In genomic region chr10:112985701-112986510, GRCh38 we compare ENCODE assay signal across 8 cellular contexts. TPM values are rescaled to one million over a fixed set of nuclear protein-coding genes. Genes with fewer than 3 reads are reported as not detected.
DNase-seq lines count a peak whose midpoint lies in the region; ATAC-seq and TF ChIP-seq lines count a peak whose summit lies in the region.

No MANE protein-coding gene starts in this region.

- H4K20me1 ChIP-seq in IMR-90 (ENCODE audit: insufficient read depth, low read length) (peaks cover 45% of the 10 kb centered on the region), neural progenitor cell (ENCODE audit: low read depth) (peaks cover 100% of the 10 kb centered on the region)

- peaks cover 49% of the 10 kb centered on the region for H3K4me1 Mint-ChIP-seq in neural progenitor cell

- no peak overlapping the region; the same call in 1 of the 2 replicates for H3K27ac ChIP-seq in IMR-90 (ENCODE audit: insufficient read depth, low read length)
- H3K27ac ChIP-seq in brain microvascular endothelial cell: no peak overlapping the region
- no peak overlapping the region for H3K27ac ChIP-seq in neural progenitor cell
- no peak overlapping the region for H3K27ac ChIP-seq in colonic mucosa

- H3K4me3 Mint-ChIP-seq in neural progenitor cell: no peak overlapping the region

- no peak overlapping the region for H2BK5ac ChIP-seq in IMR-90 (ENCODE audit: low read depth, low read length, poor library complexity, severe bottlenecking)

- WGBS in IMR-90 (ENCODE audit: extremely low coverage in 2 of 2, insufficient read length in 1 of 2), 2 experiments: no CpG with 5 or more reads among the region's 6 CpGs

- no peak overlapping the region for H4K91ac ChIP-seq in IMR-90 (ENCODE audit: insufficient read depth, low read depth, low read length)

- CTCF ChIA-PET in IMR-90 (lab: Yijun Ruan, JAX): interaction anchor here (0.5 to 0.6 kb wide), 2 partner anchors 58 to 140 kb away, joined by 3 read pairs; no protein-coding TSS in a partner anchor

- 0 out of 2 replicates have a peak overlapping the region, but pooled peaks have one; percentile 20 for H3K23ac ChIP-seq in IMR-90 (ENCODE audit: low read depth, low read length)

- no peak overlapping the region for H2BK20ac ChIP-seq in IMR-90 (ENCODE audit: low read depth, low read length)

- H2AFZ ChIP-seq in IMR-90 (replicated peaks; ENCODE audit: low read length, poor library complexity) (no peak overlapping the region), neural progenitor cell (replicated peaks) (no peak overlapping the region)

- H2AK5ac ChIP-seq in IMR-90 (ENCODE audit: low read depth, low read length): no peak overlapping the region

- no peak for TF ChIP-seq CTCF in IMR-90 (conservative IDR thresholded peaks at IDR 0.05; ENCODE audit: low read depth, low read length)
- TF ChIP-seq CTCF in brain microvascular endothelial cell (IDR thresholded peaks at IDR 0.05; ENCODE audit: low read depth, low read length, missing control alignments): no peak
- no peak for TF ChIP-seq CTCF in neural progenitor cell (IDR thresholded peaks at IDR 0.05)
- TF ChIP-seq CTCF in colonic mucosa (IDR thresholded peaks at IDR 0.05): no peak

- no peak overlapping the region for H3K56ac ChIP-seq in IMR-90 (ENCODE audit: extremely low read depth, insufficient read depth, low read length)

- H3K14ac ChIP-seq in IMR-90 (replicated peaks; ENCODE audit: low read depth, low read length): peak overlapping the region; percentile 65

- intact Hi-C loops in IMR-90 (cut with micrococcal nuclease): no loop called here
- intact Hi-C loops in colonic mucosa (cut with DNase I): no loop called here

- no peak overlapping the region for H4K8ac ChIP-seq in IMR-90 (ENCODE audit: low read depth in 2 of 2, low read length in 2 of 2)

- dilution Hi-C loops in IMR-90 (cut with HindIII; ENCODE audit: low sequenced_read_pairs, unreplicated experiment): no loop called here

- peaks cover 3% of the 10 kb centered on the region for H3K36me3 ChIP-seq in IMR-90 (ENCODE audit: control insufficient read depth, insufficient read depth, low read length)
- H3K36me3 ChIP-seq in brain microvascular endothelial cell (replicated peaks): no peaks in the 10 kb centered on the region
- no peaks in the 10 kb centered on the region for H3K36me3 ChIP-seq in neural progenitor cell
- H3K36me3 ChIP-seq in colonic mucosa: no peaks in the 10 kb centered on the region

- H3K9me3 ChIP-seq in IMR-90 (ENCODE audit: control insufficient read depth, insufficient read depth, low read length) (no peaks in the 10 kb centered on the region), neural progenitor cell (ENCODE audit: low read depth) (no peaks in the 10 kb centered on the region), colonic mucosa (no peaks in the 10 kb centered on the region)

- ATAC-seq in IMR-90 (ENCODE audit: low read depth) (peak; percentile 53), GM21576 (IDR thresholded peaks at IDR 0.05; ENCODE audit: unreplicated experiment) (no peak), HG03025 (IDR thresholded peaks at IDR 0.05; ENCODE audit: low FRiP score, unreplicated experiment) (no peak)

- DNase-seq in EL: peak; percentile 48
- DNase-seq in IMR-90: peak; percentile 63
- DNase-seq in brain microvascular endothelial cell: peak; percentile 29
- DNase-seq in neural progenitor cell (ENCODE audit: low spot score): no peak
- no peak for DNase-seq in colonic mucosa
- no peak for DNase-seq in HuH-7.5 (ENCODE audit: low spot score)

- H2BK120ac ChIP-seq in IMR-90 (ENCODE audit: low read depth, low read length): no peak overlapping the region

- in situ Hi-C loops in IMR-90 (cut with MboI; ENCODE audit: low sequenced_read_pairs) (no loop called here), brain microvascular endothelial cell (cut with HindIII; ENCODE audit: low pct_ligation_motif_present, low sequenced_read_pairs) (no loop called here)

- H3K9ac ChIP-seq in IMR-90 (ENCODE audit: low read depth, low read length) (no peak overlapping the region), neural progenitor cell (no peak overlapping the region), colonic mucosa (ENCODE audit: low read depth in 2 of 2, low read length in 2 of 2) (no peak overlapping the region)

- H3K9me1 ChIP-seq in IMR-90 (ENCODE audit: insufficient read depth, low read length): peaks cover 13% of the 10 kb centered on the region

- peaks cover 43 to 85% of the 10 kb centered on the region in 2 experiments for H3K79me1 ChIP-seq in IMR-90 (ENCODE audit: low read depth in 1 of 2, low read length in 2 of 2)

- H3K79me2 ChIP-seq in neural progenitor cell (ENCODE audit: low read depth): peaks cover 100% of the 10 kb centered on the region

- H3K4me2 ChIP-seq in IMR-90 (ENCODE audit: low read depth, low read length) (peak overlapping the region; percentile 57), neural progenitor cell (peak overlapping the region; percentile 29)

- TF ChIP-seq POLR2A in IMR-90 (IDR thresholded peaks at IDR 0.05; ENCODE audit: low read depth, low read length): no peak

- H3K9me3 Mint-ChIP-seq in neural progenitor cell: no peaks in the 10 kb centered on the region

- no peak overlapping the region for H4K5ac ChIP-seq in IMR-90 (ENCODE audit: low read depth, low read length)

- H3K27me3 Mint-ChIP-seq in neural progenitor cell (ENCODE audit: insufficient read depth, low read depth): no peaks in the 10 kb centered on the region

- H3K36me3 Mint-ChIP-seq in neural progenitor cell: peaks cover 4% of the 10 kb centered on the region

- BruUV-seq in IMR-90 (replicated peaks; lab: Mats Ljungman, UMichigan): no TSS peak

- peak overlapping the region; percentile 39; the same call in 1 of the 2 replicates for H3K4ac ChIP-seq in IMR-90 (ENCODE audit: low read depth, low read length)

- H3K4me3 ChIP-seq in IMR-90 (ENCODE audit: insufficient read depth, low read depth, low read length) (no peak overlapping the region), brain microvascular endothelial cell (ENCODE audit: low read depth, low read length) (no peak overlapping the region), neural progenitor cell (no peak overlapping the region), colonic mucosa (no peak overlapping the region)

- H2BK15ac ChIP-seq in IMR-90 (ENCODE audit: low read depth, low read length): no peak overlapping the region

- peaks cover 18% of the 10 kb centered on the region for H3F3A ChIP-seq in neural progenitor cell (ENCODE audit: low read depth)

- no peak for TF ChIP-seq RAD21 in IMR-90 (IDR thresholded peaks at IDR 0.05; ENCODE audit: low read length)

- POLR2A ChIA-PET in IMR-90 (lab: Charles Lee; ENCODE audit: unreplicated experiment): no interaction called here

- H2AK9ac ChIP-seq in IMR-90 (replicated peaks; ENCODE audit: low read depth, low read length, poor library complexity): no peak overlapping the region

- H3K27me3 ChIP-seq in IMR-90 (ENCODE audit: control insufficient read depth, insufficient read depth, low read length): no peaks in the 10 kb centered on the region
- no peaks in the 10 kb centered on the region for H3K27me3 ChIP-seq in brain microvascular endothelial cell (replicated peaks)
- H3K27me3 ChIP-seq in neural progenitor cell: no peaks in the 10 kb centered on the region
- H3K27me3 ChIP-seq in colonic mucosa: no peaks in the 10 kb centered on the region

- H3K4me1 ChIP-seq in IMR-90 (ENCODE audit: control insufficient read depth, insufficient read depth, low read length) (peaks cover 11% of the 10 kb centered on the region), neural progenitor cell (peaks cover 43% of the 10 kb centered on the region), colonic mucosa (peaks cover 6% of the 10 kb centered on the region)

- no peak overlapping the region for H3K18ac ChIP-seq in IMR-90 (ENCODE audit: low read depth, low read length)

- no peak overlapping the region for H3K27ac Mint-ChIP-seq in neural progenitor cell

TF ChIP-seq in IMR-90, 13 proteins besides CTCF, POLR2A, EP300 and RAD21:
- TF ChIP-seq CEBPB (IDR thresholded peaks at IDR 0.05; ENCODE audit: low read depth, low read length): peak; percentile 13; the same call in 1 of the 2 replicates
- TF ChIP-seq CHD1 (IDR thresholded peaks at IDR 0.05; ENCODE audit: low read depth, low read length): no peak

RNA-seq across cellular contexts. Expression of gene TCF7L2, which starts 35.9 kb away (rescaled TPM):
- total RNA-seq in IMR-90 (2012; rRNA removed) (1.3 and 1.7 TPM in 2 replicates), neural progenitor cell (ENCODE audit: low replicate concordance) (11.0 and 12.3 TPM in 2 replicates), colonic mucosa (10 to 100 TPM; 65.1 to 98.9 TPM)
- polyA plus RNA-seq in IMR-90 (2012; rRNA removed): 12.2 and 16.6 TPM in 2 replicates
- polyA plus RNA-seq in IMR-90 (2012; cell fraction: cytosol; rRNA removed): 9.2 and 13.9 TPM in 2 replicates
- 39.1 and 40.0 TPM in 2 replicates for polyA plus RNA-seq in IMR-90 (2012; cell fraction: nucleus; rRNA removed; ENCODE audit: low replicate concordance)

Comparison
In these comparisons a context has a peak if more than half of its experiments do, and no peak if none do; other contexts are left out.
1. DNase-seq: peak in EL (single experiment), IMR-90 (single experiment) and brain microvascular endothelial cell (single experiment); none in neural progenitor cell (single experiment), colonic mucosa (single experiment) and HuH-7.5 (single experiment).